Comparison of ENCODE assay signal across 9 cellular contexts in genomic region chr3:120451670-120452220, GRCh38. TPM values are rescaled to one million over a fixed set of nuclear protein-coding genes. Genes with fewer than 3 reads are reported as not detected.
DNase-seq lines count a peak whose midpoint lies in the region; ATAC-seq and TF ChIP-seq lines count a peak whose summit lies in the region.
"Had no signal": no experiment of that assay in that cellular context is flagged by ENCODE, and none has a peak within 500 bp of the region (broad histone marks: within the 10 kb centered on the region; RNA-seq: fewer than 3 reads in every experiment).

No MANE protein-coding gene starts in this region.

- DNase-seq in EL: peak; percentile 14
- DNase-seq in WERI-Rb-1: no peak
- DNase-seq in fibroblast of the aortic adventitia (ENCODE audit: low read depth): no peak
- no peak for DNase-seq in prostate gland (ENCODE audit: low spot score)
- DNase-seq in AML-193 (lab: John Stamatoyannopoulos, UW): no peak
- no peak for DNase-seq in DMS53 treated with DMSO at 0.1 percent for 48 hours (lab: John Stamatoyannopoulos, UW; ENCODE audit: unreplicated experiment)
- no peak for DNase-seq in NCI-H526 treated with DMSO at 0.1 percent for 48 hours (lab: John Stamatoyannopoulos, UW)

- H3K4me3 ChIP-seq in WERI-Rb-1 (ENCODE audit: low read depth, low read length) (peak overlapping the region; percentile 70), fibroblast of the aortic adventitia (ENCODE audit: low read depth, low read length) (peak overlapping the region; percentile 85), prostate gland (peak overlapping the region; percentile 80 to 96)

- H3K9me3 ChIP-seq in WERI-Rb-1 (ENCODE audit: severe bottlenecking) (peaks cover 2% of the 10 kb centered on the region), prostate gland (no peaks in the 10 kb centered on the region)

- 68% methylated on average over 9 of the region's 9 CpGs for WGBS in prostate gland

- ATAC-seq in GM21381 (IDR thresholded peaks at IDR 0.05; ENCODE audit: unreplicated experiment): no peak

- TF ChIP-seq CTCF in WERI-Rb-1 (IDR thresholded peaks at IDR 0.05; ENCODE audit: low read depth, low read length) (no peak), fibroblast of the aortic adventitia (IDR thresholded peaks at IDR 0.05; ENCODE audit: insufficient read depth, low read length) (no peak), prostate gland (IDR thresholded peaks at IDR 0.05) (no peak)

- H3K27ac ChIP-seq in WERI-Rb-1 (peak overlapping the region; percentile 89), prostate gland (peak overlapping the region; percentile 95 to 98)
- H3K27ac ChIP-seq: HL-60 had no signal

- H3K36me3 ChIP-seq in WERI-Rb-1: peaks cover 6% of the 10 kb centered on the region
- H3K36me3 ChIP-seq in prostate gland: no peaks in the 10 kb centered on the region

- no peak for TF ChIP-seq POLR2A in prostate gland (IDR thresholded peaks at IDR 0.05)

- intact Hi-C loops in prostate gland (cut with DNase I): loop anchor here (2.0 kb wide), 1 partner anchor 29 kb away; no protein-coding TSS in a partner anchor

- no peaks in the 10 kb centered on the region for H3K27me3 ChIP-seq in WERI-Rb-1 (ENCODE audit: insufficient read depth, low read depth, severe bottlenecking)
- no peaks in the 10 kb centered on the region for H3K27me3 ChIP-seq in prostate gland (replicated peaks; ENCODE audit: insufficient read depth)

- H3K4me1 ChIP-seq in prostate gland (replicated peaks): peaks cover 11% of the 10 kb centered on the region

RNA-seq across cellular contexts. Expression of gene FSTL1, which starts 1.0 kb away (rescaled TPM):
- total RNA-seq in fibroblast of the aortic adventitia (ENCODE audit: low replicate concordance) (765 and 870 TPM in 2 replicates), prostate gland (100 to 1,000 TPM; 212 to 265 TPM)
